Comparison of ENCODE assay signal across 21 cellular contexts in the genomic region with DNA sequence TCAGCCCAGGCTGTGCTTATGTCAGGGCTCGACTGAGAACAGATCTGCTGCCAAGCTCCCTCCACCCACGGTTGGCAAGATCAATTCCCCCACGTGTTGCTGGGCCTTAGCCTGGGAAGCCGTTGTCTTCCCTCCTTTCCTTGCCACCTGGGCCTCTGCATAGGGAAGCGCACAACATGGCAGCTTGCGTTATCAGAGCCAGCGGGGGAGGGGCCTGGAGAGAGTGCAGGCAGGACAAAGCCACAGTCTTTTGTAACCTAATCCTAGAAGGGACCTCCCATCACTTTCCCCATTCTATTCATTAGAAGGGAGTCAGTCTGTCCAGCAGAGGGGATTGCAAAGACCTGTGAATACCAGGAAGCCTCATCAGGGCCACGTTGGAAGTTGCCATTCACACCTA.
DNase-seq lines count a peak whose midpoint lies in the region; FAIRE-seq and TF ChIP-seq lines count a peak whose summit lies in the region.
"Had no signal": no experiment of that assay in that cellular context is flagged by ENCODE, and none has a peak within 500 bp of the region (broad histone marks: within the 10 kb centered on the region; RNA-seq: fewer than 3 reads in every experiment).

No MANE protein-coding gene starts in this region.

- FAIRE-seq in GM19239 (lab: Jason Lieb, UNC), result no peak
- FAIRE-seq: D721Med, GM18507, islet of Langerhans had no signal

- no peak for TF ChIP-seq CTCF in RWPE1 (conservative IDR thresholded peaks at IDR 0.05; ENCODE audit: low read depth)

- CTCF ChIA-PET in RWPE1 (lab: Yijun Ruan, JAX), result interaction anchor here (1.9 kb wide), 1 partner anchor 10 kb away, joined by 4 read pairs; no protein-coding TSS in a partner anchor

- POLR2A ChIA-PET in RWPE1 (lab: Yijun Ruan, JAX; ENCODE audit: low non-redundant PET), result no interaction called here

- DNase-seq in NCI-H748 (lab: John Stamatoyannopoulos, UW; ENCODE audit: unreplicated experiment) (peak; percentile 28), NCI-H748 treated with DMSO at 0.1 percent for 48 hours (lab: John Stamatoyannopoulos, UW) (no peak), NCI-H2107 treated with DMSO at 0.1 percent for 48 hours (lab: John Stamatoyannopoulos, UW; ENCODE audit: unreplicated experiment) (peak; percentile 94), ecto neural progenitor cell (ENCODE audit: low spot score) (peak; percentile 76), RWPE1 (ENCODE audit: low spot score) (no peak), GM19239 (ENCODE audit: insufficient read length, low spot score) (no peak)
- no peak for DNase-seq in activated naive CD4-positive, alpha-beta T cell (lab: John Stamatoyannopoulos, UW)
- DNase-seq: activated B cell treated with CpG ODN at 0.5 μM for 24 hours; activated CD4-positive, alpha-beta T cell treated with anti-CD3 and anti-CD28 coated beads, Interleukin-2, amount 50 U/mL, for 4 hours; activated CD8-positive, alpha-beta memory T cell treated with anti-CD3 and anti-CD28 coated beads, Interleukin-2, amount 50 U/mL, for 4 hours; activated naive CD8-positive, alpha-beta T cell treated with anti-CD3 and anti-CD28 coated beads, Interleukin-2, amount 10 ng/mL, durations not matched to agents 7 days and 5 days; cerebellar nuclear complex; HCEC 1CT; heart right ventricle; KBM-7; NCI-H2081 treated with DMSO at 0.1 percent for 48 hours; sigmoid colon had no signal

- H3K27ac ChIP-seq in RWPE1, result no peak overlapping the region
- H3K27ac ChIP-seq: C4-2B, heart right ventricle, sigmoid colon had no signal

Comparison
In these comparisons a context has a peak if more than half of its experiments do, and no peak if none do; other contexts are left out.
1. DNase-seq: peak in NCI-H748 (single experiment), NCI-H2107 treated with DMSO at 0.1 percent for 48 hours (single experiment) and ecto neural progenitor cell (single experiment); none in NCI-H748 treated with DMSO at 0.1 percent for 48 hours (single experiment), RWPE1 (single experiment), activated naive CD4-positive, alpha-beta T cell (0 of 4) and GM19239 (single experiment).